In genomic region chr1:16613185-16614147, GRCh38 we compare ENCODE assay signal across 8 cellular contexts. TPM values are rescaled to one million over a fixed set of nuclear protein-coding genes. Genes with fewer than 3 reads are reported as not detected.
A peak's percentile ranks its signal among the peaks of the same experiment; 100 is the strongest.
DNase-seq lines count a peak whose midpoint lies in the region; ATAC-seq, FAIRE-seq and TF ChIP-seq lines count a peak whose summit lies in the region.

NBPF1 (minus strand) TSS chr1:16613564.

- H3K4me3 Mint-ChIP-seq in natural killer cell: no peak within 1 kb of the TSS
- H3K4me3 Mint-ChIP-seq in stimulated activated naive B cell treated with anti-CD40 and anti-IgM and Interleukin-4, amounts not matched to agents 10 μg/mL and 1 μg/mL and 100 μg/mL, for 72 hours: no peak within 1 kb of the TSS

- peak; percentile 81 to 90 (median 89) for ATAC-seq in natural killer cell
- ATAC-seq in stimulated activated naive B cell treated with anti-CD40 and anti-IgM and Interleukin-4, amounts not matched to agents 10 μg/mL and 1 μg/mL and 100 μg/mL, for 72 hours (replicated peaks): peak; percentile 97 to 98

- peak within 1 kb of the TSS; percentile 73 for H3K4me3 ChIP-seq in LNCaP clone FGC (ENCODE audit: low read depth, low read length)
- H3K4me3 ChIP-seq in fibroblast of the aortic adventitia (ENCODE audit: low read depth, low read length): peak within 1 kb of the TSS; percentile 77

- no peaks in the 10 kb centered on the region for H3K36me3 Mint-ChIP-seq in natural killer cell
- H3K36me3 Mint-ChIP-seq in stimulated activated naive B cell treated with anti-CD40 and anti-IgM and Interleukin-4, amounts not matched to agents 10 μg/mL and 1 μg/mL and 100 μg/mL, for 72 hours: no peaks in the 10 kb centered on the region

- DNase-seq in EH (ENCODE audit: low read depth) (peak; percentile 98), H54 (ENCODE audit: insufficient read length, low spot score) (peak; percentile 98), LNCaP clone FGC (ENCODE audit: low read depth) (peak; percentile 67), RPMI8226 (peak; percentile 99), fibroblast of the aortic adventitia (ENCODE audit: low read depth) (peak; percentile 94), natural killer cell (peak; percentile 72)
- peak; percentile 91 for DNase-seq in activated T-helper 9 cell treated with anti-CD3 and anti-CD28 coated beads, Interleukin-2, amount 50 U/mL, for 16 hours (ENCODE audit: low read depth)
- DNase-seq in stimulated activated naive B cell treated with anti-CD40 and anti-IgM and Interleukin-4, amounts not matched to agents 10 μg/mL and 1 μg/mL and 100 μg/mL, for 72 hours: peak; percentile 98

- peak; percentile 99 for TF ChIP-seq POLR2A in H54 (IDR thresholded peaks at IDR 0.05; ENCODE audit: low read depth, low read length)

- no peaks in the 10 kb centered on the region for H3K27me3 Mint-ChIP-seq in natural killer cell (ENCODE audit: low read depth in 2 of 2)
- no peaks in the 10 kb centered on the region for H3K27me3 Mint-ChIP-seq in stimulated activated naive B cell treated with anti-CD40 and anti-IgM and Interleukin-4, amounts not matched to agents 10 μg/mL and 1 μg/mL and 100 μg/mL, for 72 hours

- no peaks in the 10 kb centered on the region for H3K4me1 Mint-ChIP-seq in natural killer cell
- H3K4me1 Mint-ChIP-seq in stimulated activated naive B cell treated with anti-CD40 and anti-IgM and Interleukin-4, amounts not matched to agents 10 μg/mL and 1 μg/mL and 100 μg/mL, for 72 hours: no peaks in the 10 kb centered on the region

- TF ChIP-seq CTCF in LNCaP clone FGC (IDR thresholded peaks at IDR 0.05; ENCODE audit: control insufficient read depth, extremely low read depth, insufficient read depth) (no peak), fibroblast of the aortic adventitia (IDR thresholded peaks at IDR 0.05; ENCODE audit: insufficient read depth, low read length) (no peak), natural killer cell (IDR thresholded peaks at IDR 0.05) (no peak)

- FAIRE-seq in H54 (lab: Jason Lieb, UNC): no peak

- no peak within 1 kb of the TSS for H3K27ac Mint-ChIP-seq in natural killer cell
- H3K27ac Mint-ChIP-seq in stimulated activated naive B cell treated with anti-CD40 and anti-IgM and Interleukin-4, amounts not matched to agents 10 μg/mL and 1 μg/mL and 100 μg/mL, for 72 hours: no peak within 1 kb of the TSS

- intact Hi-C loops in natural killer cell (cut with micrococcal nuclease): no loop called here

- no peaks in the 10 kb centered on the region for H3K9me3 Mint-ChIP-seq in natural killer cell
- H3K9me3 Mint-ChIP-seq in stimulated activated naive B cell treated with anti-CD40 and anti-IgM and Interleukin-4, amounts not matched to agents 10 μg/mL and 1 μg/mL and 100 μg/mL, for 72 hours: no peaks in the 10 kb centered on the region

RNA-seq across cellular contexts. Expression of gene NBPF1, which starts in this region (rescaled TPM):
- total RNA-seq in fibroblast of the aortic adventitia (ENCODE audit: low replicate concordance) (36.7 and 63.1 TPM in 2 replicates), natural killer cell (10 to 100 TPM; 18.4 to 26.0 (median 22.8) TPM)

Comparison
In these comparisons a context has a peak if more than half of its experiments do, and no peak if none do; other contexts are left out.
1. Peak in every context shown above with its lines: DNase-seq, ATAC-seq and H3K4me3 ChIP-seq.